Comparison of ENCODE assay signal across 12 cellular contexts in the genomic region with DNA sequence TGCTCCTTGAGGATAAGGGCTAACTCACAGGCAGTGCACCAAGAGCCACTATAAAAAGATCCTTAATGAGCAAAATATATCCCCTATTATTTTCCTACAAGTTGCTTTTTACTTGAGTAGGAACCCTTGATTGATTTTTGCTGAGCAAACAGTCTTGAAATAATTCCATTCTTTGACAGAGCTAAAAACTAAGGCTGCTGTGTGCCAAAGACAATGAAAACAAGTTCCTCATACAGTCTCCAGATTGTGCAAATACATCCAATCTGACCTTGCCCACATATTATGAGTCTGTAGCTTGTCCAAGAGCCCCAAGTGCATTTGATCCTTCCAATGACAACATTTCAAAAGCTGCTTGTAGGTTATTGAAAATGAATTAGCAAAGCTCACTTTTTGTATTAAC.
"Had no signal": no experiment of that assay in that cellular context is flagged by ENCODE, and none has a peak within 500 bp of the region (broad histone marks: within the 10 kb centered on the region; RNA-seq: fewer than 3 reads in every experiment).

No MANE protein-coding gene starts in this region.

- H3K27me3 ChIP-seq: cardiac muscle cell, uterus had no signal

- H3K36me3 ChIP-seq: cardiac muscle cell, uterus had no signal

- H3K4me3 ChIP-seq: cardiac muscle cell, coronary artery, uterus had no signal

- ATAC-seq: activated naive CD4-positive, alpha-beta T cell treated with anti-CD3 and anti-CD28 coated beads, Interleukin-2, amount 50 U/mL, for 72 hours; natural killer cell treated with Interleukin-12 subunit alpha and Interleukin-12 subunit beta and Interleukin-15 and Interleukin-18, amount 100 ng/mL, for 72 hours had no signal

- H3K27ac ChIP-seq: cardiac muscle cell, uterus had no signal

- DNase-seq: activated CD4-positive, alpha-beta T cell treated with anti-CD3 and anti-CD28 coated beads, Interleukin-2, amount 10 ng/mL, durations not matched to agents 7 days and 5 days; activated CD4-positive, CD25-positive, alpha-beta regulatory T cell; activated effector memory CD4-positive, alpha-beta T cell treated with Interleukin-2 at 50 U/mL for 16 hours; effector CD8-positive, alpha-beta T cell; occipital lobe; stimulated activated CD4-positive, alpha-beta T cell treated with anti-CD3 and anti-CD28 coated beads, Interleukin-15, amount 100 ng/mL, for 24 hours; stimulated activated CD4-positive, alpha-beta T cell treated with anti-CD3 and anti-CD28 coated beads, Interleukin-4, amount 100 ng/mL, for 24 hours; uterus had no signal

- H3K9me3 ChIP-seq: uterus had no signal
